Comparison of ENCODE assay signal across 1 cellular context in the genomic region with DNA sequence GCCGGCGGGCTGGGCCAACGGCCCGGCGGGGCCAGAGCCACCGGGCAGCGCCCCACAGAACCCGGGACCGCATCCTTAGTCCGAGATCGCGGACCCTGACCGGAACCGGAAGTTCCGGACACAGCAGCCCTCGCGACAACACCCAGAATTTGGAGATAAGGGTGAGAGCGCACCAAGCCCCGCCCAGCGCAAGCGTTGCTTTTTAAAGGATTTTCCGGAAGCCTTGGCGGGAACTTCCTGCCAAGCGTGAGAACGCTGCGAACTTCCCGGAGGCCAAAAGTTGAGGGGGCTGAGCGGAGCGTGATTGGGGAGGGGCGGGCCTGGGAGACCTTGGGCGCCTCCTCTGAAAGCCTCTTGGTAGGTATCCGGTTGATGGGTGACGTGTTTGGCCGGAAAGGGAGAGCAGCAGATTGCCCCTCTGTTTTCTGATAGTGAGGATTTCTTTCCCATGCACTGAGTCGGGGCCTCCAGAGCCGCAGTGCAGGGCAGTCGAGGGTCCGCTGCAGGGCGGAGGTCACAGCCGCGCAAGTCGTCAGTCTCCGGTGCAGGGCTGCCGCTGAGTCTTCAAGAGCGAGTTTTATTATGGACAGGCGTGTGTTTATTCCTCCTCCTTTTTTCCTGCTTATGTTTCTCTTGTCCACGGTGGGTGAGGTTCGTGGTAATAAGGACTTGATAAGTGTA.
A peak's percentile ranks its signal among the peaks of the same experiment; 100 is the strongest.
TF ChIP-seq lines count a peak whose summit lies in the region.

A gene with protein sequence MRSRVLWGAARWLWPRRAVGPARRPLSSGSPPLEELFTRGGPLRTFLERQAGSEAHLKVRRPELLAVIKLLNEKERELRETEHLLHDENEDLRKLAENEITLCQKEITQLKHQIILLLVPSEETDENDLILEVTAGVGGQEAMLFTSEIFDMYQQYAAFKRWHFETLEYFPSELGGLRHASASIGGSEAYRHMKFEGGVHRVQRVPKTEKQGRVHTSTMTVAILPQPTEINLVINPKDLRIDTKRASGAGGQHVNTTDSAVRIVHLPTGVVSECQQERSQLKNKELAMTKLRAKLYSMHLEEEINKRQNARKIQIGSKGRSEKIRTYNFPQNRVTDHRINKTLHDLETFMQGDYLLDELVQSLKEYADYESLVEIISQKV (minus strand): TSS at position 97 of the 681 bp plus-strand sequence. CDS start 24 bp downstream, at position 73.

TF ChIP-seq in GM12878, 131 proteins besides CTCF, POLR2A, EP300 and RAD21 (continued from another document and continues in another):
- TF ChIP-seq, protein P1, sequence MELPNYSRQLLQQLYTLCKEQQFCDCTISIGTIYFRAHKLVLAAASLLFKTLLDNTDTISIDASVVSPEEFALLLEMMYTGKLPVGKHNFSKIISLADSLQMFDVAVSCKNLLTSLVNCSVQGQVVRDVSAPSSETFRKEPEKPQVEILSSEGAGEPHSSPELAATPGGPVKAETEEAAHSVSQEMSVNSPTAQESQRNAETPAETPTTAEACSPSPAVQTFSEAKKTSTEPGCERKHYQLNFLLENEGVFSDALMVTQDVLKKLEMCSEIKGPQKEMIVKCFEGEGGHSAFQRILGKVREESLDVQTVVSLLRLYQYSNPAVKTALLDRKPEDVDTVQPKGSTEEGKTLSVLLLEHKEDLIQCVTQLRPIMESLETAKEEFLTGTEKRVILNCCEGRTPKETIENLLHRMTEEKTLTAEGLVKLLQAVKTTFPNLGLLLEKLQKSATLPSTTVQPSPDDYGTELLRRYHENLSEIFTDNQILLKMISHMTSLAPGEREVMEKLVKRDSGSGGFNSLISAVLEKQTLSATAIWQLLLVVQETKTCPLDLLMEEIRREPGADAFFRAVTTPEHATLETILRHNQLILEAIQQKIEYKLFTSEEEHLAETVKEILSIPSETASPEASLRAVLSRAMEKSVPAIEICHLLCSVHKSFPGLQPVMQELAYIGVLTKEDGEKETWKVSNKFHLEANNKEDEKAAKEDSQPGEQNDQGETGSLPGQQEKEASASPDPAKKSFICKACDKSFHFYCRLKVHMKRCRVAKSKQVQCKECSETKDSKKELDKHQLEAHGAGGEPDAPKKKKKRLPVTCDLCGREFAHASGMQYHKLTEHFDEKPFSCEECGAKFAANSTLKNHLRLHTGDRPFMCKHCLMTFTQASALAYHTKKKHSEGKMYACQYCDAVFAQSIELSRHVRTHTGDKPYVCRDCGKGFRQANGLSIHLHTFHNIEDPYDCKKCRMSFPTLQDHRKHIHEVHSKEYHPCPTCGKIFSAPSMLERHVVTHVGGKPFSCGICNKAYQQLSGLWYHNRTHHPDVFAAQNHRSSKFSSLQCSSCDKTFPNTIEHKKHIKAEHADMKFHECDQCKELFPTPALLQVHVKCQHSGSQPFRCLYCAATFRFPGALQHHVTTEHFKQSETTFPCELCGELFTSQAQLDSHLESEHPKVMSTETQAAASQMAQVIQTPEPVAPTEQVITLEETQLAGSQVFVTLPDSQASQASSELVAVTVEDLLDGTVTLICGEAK (IDR thresholded peaks at IDR 0.05; ENCODE audit: borderline replicate concordance): peak; percentile 88
- TF ChIP-seq PAX8 (IDR thresholded peaks at IDR 0.05) (no peak), IKZF1 (conservative IDR thresholded peaks at IDR 0.05) (peak; percentile 71), IKZF2 (IDR thresholded peaks at IDR 0.05) (peak; percentile 65 to 71), CHD4 (IDR thresholded peaks at IDR 0.05) (no peak), NR2F1 (conservative IDR thresholded peaks at IDR 0.05) (0 out of 2 replicates have a peak, but pooled peaks have one; percentile 68), SMARCA5 (IDR thresholded peaks at IDR 0.05) (no peak), FOXK2 (IDR thresholded peaks at IDR 0.05) (no peak), NRF1 (conservative IDR thresholded peaks at IDR 0.05; ENCODE audit: low read depth, low read length) (no peak; the same call in 1 of the 2 replicates), CBX5 (IDR thresholded peaks at IDR 0.05; ENCODE audit: low read depth) (no peak), TAF1 (IDR thresholded peaks at IDR 0.05; ENCODE audit: borderline replicate concordance, low read depth, low read length) (0 out of 2 replicates have a peak, but pooled peaks have one; percentile 30), EED (IDR thresholded peaks at IDR 0.05; ENCODE audit: low read depth) (0 out of 2 replicates have a peak, but pooled peaks have one; percentile 53), NBN (IDR thresholded peaks at IDR 0.05) (peak; percentile 31; the same call in 1 of the 2 replicates), BRCA1 (IDR thresholded peaks at IDR 0.05; ENCODE audit: low read depth, low read length) (peak; percentile 65), NR2C1 (IDR thresholded peaks at IDR 0.05) (peak; percentile 63), EGR1 (IDR thresholded peaks at IDR 0.05; ENCODE audit: borderline replicate concordance in 1 of 2, low read depth in 2 of 2, low read length in 2 of 2) (peak in 1 of 2 experiments; percentile 51; a peak in 1 of 3 replicates), CREB1 (IDR thresholded peaks at IDR 0.05; ENCODE audit: low read depth) (peak; percentile 75), SRF (IDR thresholded peaks at IDR 0.05; ENCODE audit: low read depth in 2 of 2, low read length in 2 of 2) (peak in 1 of 2 experiments; percentile 86; a peak in 2 of 4 replicates), IRF4 (IDR thresholded peaks at IDR 0.05; ENCODE audit: low read depth, low read length) (no peak), POLR2AphosphoS2 (IDR thresholded peaks at IDR 0.05; ENCODE audit: low read depth, low read length) (peak; percentile 22; the same call in 1 of the 2 replicates), KDM1A (IDR thresholded peaks at IDR 0.05; ENCODE audit: borderline replicate concordance) (no peak)
- TF ChIP-seq, protein P2, sequence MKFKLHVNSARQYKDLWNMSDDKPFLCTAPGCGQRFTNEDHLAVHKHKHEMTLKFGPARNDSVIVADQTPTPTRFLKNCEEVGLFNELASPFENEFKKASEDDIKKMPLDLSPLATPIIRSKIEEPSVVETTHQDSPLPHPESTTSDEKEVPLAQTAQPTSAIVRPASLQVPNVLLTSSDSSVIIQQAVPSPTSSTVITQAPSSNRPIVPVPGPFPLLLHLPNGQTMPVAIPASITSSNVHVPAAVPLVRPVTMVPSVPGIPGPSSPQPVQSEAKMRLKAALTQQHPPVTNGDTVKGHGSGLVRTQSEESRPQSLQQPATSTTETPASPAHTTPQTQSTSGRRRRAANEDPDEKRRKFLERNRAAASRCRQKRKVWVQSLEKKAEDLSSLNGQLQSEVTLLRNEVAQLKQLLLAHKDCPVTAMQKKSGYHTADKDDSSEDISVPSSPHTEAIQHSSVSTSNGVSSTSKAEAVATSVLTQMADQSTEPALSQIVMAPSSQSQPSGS (IDR thresholded peaks at IDR 0.05; ENCODE audit: low read length): peak; percentile 58
- TF ChIP-seq, protein P3, sequence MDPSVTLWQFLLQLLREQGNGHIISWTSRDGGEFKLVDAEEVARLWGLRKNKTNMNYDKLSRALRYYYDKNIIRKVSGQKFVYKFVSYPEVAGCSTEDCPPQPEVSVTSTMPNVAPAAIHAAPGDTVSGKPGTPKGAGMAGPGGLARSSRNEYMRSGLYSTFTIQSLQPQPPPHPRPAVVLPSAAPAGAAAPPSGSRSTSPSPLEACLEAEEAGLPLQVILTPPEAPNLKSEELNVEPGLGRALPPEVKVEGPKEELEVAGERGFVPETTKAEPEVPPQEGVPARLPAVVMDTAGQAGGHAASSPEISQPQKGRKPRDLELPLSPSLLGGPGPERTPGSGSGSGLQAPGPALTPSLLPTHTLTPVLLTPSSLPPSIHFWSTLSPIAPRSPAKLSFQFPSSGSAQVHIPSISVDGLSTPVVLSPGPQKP (IDR thresholded peaks at IDR 0.05; ENCODE audit: low read depth, low read length): peak; percentile 85
- TF ChIP-seq, protein P4, sequence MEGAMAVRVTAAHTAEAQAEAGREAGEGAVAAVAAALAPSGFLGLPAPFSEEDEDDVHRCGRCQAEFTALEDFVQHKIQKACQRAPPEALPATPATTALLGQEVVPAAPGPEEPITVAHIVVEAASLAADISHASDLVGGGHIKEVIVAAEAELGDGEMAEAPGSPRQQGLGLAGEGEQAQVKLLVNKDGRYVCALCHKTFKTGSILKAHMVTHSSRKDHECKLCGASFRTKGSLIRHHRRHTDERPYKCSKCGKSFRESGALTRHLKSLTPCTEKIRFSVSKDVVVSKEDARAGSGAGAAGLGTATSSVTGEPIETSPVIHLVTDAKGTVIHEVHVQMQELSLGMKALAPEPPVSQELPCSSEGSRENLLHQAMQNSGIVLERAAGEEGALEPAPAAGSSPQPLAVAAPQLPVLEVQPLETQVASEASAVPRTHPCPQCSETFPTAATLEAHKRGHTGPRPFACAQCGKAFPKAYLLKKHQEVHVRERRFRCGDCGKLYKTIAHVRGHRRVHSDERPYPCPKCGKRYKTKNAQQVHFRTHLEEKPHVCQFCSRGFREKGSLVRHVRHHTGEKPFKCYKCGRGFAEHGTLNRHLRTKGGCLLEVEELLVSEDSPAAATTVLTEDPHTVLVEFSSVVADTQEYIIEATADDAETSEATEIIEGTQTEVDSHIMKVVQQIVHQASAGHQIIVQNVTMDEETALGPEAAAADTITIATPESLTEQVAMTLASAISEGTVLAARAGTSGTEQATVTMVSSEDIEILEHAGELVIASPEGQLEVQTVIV (IDR thresholded peaks at IDR 0.05; ENCODE audit: borderline replicate concordance, partially characterized antibody): peak; percentile 46
- TF ChIP-seq, protein P5, sequence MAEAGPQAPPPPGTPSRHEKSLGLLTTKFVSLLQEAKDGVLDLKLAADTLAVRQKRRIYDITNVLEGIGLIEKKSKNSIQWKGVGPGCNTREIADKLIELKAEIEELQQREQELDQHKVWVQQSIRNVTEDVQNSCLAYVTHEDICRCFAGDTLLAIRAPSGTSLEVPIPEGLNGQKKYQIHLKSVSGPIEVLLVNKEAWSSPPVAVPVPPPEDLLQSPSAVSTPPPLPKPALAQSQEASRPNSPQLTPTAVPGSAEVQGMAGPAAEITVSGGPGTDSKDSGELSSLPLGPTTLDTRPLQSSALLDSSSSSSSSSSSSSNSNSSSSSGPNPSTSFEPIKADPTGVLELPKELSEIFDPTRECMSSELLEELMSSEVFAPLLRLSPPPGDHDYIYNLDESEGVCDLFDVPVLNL (IDR thresholded peaks at IDR 0.05; ENCODE audit: low read depth, low read length): peak; percentile 74; the same call in 1 of the 2 replicates
- TF ChIP-seq, protein P6, sequence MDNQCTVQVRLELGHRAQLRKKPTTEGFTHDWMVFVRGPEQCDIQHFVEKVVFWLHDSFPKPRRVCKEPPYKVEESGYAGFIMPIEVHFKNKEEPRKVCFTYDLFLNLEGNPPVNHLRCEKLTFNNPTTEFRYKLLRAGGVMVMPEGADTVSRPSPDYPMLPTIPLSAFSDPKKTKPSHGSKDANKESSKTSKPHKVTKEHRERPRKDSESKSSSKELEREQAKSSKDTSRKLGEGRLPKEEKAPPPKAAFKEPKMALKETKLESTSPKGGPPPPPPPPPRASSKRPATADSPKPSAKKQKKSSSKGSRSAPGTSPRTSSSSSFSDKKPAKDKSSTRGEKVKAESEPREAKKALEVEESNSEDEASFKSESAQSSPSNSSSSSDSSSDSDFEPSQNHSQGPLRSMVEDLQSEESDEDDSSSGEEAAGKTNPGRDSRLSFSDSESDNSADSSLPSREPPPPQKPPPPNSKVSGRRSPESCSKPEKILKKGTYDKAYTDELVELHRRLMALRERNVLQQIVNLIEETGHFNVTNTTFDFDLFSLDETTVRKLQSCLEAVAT (IDR thresholded peaks at IDR 0.05): peak; percentile 43; the same call in 1 of the 2 replicates
- TF ChIP-seq, protein P7, sequence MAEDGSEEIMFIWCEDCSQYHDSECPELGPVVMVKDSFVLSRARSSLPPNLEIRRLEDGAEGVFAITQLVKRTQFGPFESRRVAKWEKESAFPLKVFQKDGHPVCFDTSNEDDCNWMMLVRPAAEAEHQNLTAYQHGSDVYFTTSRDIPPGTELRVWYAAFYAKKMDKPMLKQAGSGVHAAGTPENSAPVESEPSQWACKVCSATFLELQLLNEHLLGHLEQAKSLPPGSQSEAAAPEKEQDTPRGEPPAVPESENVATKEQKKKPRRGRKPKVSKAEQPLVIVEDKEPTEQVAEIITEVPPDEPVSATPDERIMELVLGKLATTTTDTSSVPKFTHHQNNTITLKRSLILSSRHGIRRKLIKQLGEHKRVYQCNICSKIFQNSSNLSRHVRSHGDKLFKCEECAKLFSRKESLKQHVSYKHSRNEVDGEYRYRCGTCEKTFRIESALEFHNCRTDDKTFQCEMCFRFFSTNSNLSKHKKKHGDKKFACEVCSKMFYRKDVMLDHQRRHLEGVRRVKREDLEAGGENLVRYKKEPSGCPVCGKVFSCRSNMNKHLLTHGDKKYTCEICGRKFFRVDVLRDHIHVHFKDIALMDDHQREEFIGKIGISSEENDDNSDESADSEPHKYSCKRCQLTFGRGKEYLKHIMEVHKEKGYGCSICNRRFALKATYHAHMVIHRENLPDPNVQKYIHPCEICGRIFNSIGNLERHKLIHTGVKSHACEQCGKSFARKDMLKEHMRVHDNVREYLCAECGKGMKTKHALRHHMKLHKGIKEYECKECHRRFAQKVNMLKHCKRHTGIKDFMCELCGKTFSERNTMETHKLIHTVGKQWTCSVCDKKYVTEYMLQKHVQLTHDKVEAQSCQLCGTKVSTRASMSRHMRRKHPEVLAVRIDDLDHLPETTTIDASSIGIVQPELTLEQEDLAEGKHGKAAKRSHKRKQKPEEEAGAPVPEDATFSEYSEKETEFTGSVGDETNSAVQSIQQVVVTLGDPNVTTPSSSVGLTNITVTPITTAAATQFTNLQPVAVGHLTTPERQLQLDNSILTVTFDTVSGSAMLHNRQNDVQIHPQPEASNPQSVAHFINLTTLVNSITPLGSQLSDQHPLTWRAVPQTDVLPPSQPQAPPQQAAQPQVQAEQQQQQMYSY (CRISPR knock-in tag; IDR thresholded peaks at IDR 0.05): no peak
- TF ChIP-seq, protein P8, sequence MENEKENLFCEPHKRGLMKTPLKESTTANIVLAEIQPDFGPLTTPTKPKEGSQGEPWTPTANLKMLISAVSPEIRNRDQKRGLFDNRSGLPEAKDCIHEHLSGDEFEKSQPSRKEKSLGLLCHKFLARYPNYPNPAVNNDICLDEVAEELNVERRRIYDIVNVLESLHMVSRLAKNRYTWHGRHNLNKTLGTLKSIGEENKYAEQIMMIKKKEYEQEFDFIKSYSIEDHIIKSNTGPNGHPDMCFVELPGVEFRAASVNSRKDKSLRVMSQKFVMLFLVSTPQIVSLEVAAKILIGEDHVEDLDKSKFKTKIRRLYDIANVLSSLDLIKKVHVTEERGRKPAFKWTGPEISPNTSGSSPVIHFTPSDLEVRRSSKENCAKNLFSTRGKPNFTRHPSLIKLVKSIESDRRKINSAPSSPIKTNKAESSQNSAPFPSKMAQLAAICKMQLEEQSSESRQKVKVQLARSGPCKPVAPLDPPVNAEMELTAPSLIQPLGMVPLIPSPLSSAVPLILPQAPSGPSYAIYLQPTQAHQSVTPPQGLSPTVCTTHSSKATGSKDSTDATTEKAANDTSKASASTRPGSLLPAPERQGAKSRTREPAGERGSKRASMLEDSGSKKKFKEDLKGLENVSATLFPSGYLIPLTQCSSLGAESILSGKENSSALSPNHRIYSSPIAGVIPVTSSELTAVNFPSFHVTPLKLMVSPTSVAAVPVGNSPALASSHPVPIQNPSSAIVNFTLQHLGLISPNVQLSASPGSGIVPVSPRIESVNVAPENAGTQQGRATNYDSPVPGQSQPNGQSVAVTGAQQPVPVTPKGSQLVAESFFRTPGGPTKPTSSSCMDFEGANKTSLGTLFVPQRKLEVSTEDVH (IDR thresholded peaks at IDR 0.05; ENCODE audit: low read depth, partially characterized antibody): peak; percentile 24
- TF ChIP-seq, protein P9, sequence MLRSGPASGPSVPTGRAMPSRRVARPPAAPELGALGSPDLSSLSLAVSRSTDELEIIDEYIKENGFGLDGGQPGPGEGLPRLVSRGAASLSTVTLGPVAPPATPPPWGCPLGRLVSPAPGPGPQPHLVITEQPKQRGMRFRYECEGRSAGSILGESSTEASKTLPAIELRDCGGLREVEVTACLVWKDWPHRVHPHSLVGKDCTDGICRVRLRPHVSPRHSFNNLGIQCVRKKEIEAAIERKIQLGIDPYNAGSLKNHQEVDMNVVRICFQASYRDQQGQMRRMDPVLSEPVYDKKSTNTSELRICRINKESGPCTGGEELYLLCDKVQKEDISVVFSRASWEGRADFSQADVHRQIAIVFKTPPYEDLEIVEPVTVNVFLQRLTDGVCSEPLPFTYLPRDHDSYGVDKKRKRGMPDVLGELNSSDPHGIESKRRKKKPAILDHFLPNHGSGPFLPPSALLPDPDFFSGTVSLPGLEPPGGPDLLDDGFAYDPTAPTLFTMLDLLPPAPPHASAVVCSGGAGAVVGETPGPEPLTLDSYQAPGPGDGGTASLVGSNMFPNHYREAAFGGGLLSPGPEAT (IDR thresholded peaks at IDR 0.05; ENCODE audit: low read depth): 0 out of 2 replicates have a peak, but pooled peaks have one; percentile 5
